Comparison of ENCODE assay signal across 15 cellular contexts in the genomic region with DNA sequence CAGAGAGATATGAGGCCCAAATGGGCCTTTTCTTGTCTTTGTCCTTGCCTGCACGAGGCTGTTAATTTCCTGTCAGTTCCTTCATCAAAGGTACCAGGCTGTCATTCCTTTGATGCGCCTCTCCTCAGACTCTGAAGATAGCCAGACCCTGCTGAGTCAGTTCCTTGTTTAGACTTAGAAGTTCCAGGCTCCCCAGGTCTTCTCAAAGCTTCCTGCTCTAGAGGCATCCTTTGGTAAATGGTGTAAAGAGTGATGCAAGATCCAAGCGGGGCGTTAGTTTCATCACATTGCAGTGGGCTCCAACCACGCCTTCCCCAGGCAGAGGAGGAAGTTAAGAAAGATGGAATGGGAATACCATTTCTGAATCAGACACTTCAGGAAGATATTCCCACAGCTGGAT. TPM values are rescaled to one million over a fixed set of nuclear protein-coding genes. Genes with fewer than 3 reads are reported as not detected.
DNase-seq lines count a peak whose midpoint lies in the region; ATAC-seq and TF ChIP-seq lines count a peak whose summit lies in the region.
"Had no signal": no experiment of that assay in that cellular context is flagged by ENCODE, and none has a peak within 500 bp of the region (broad histone marks: within the 10 kb centered on the region; RNA-seq: fewer than 3 reads in every experiment).

No MANE protein-coding gene starts in this region.

- H3K27me3 Mint-ChIP-seq in brain = peaks cover 28% of the 10 kb centered on the region

- peak overlapping the region in 3 of 5 experiments; percentile 40 to 72 (median 67) for H3K27ac Mint-ChIP-seq in brain
- H3K27ac Mint-ChIP-seq: activated T-helper 2 cell treated with anti-CD3 and anti-CD28 coated beads, Interferon-gamma antibody, Interleukin-2, Interleukin-4, amounts not matched to agents 10 μg/mL and 5 μg/mL and 100 μg/mL, durations not matched to agents 14 hours and 24 hours and 36 hours; immature natural killer cell had no signal

- no peaks in the 10 kb centered on the region for H3K4me1 ChIP-seq in upper lobe of right lung

- peak overlapping the region; percentile 17 for H3K27ac ChIP-seq in upper lobe of right lung
- H3K27ac ChIP-seq: C4-2B, VCaP had no signal

- H3K9me3 Mint-ChIP-seq in brain = peaks cover 0 to 3% (median 0%) of the 10 kb centered on the region in 5 experiments
- H3K9me3 Mint-ChIP-seq: activated T-helper 2 cell treated with anti-CD3 and anti-CD28 coated beads, Interferon-gamma antibody, Interleukin-2, Interleukin-4, amounts not matched to agents 10 μg/mL and 5 μg/mL and 100 μg/mL, durations not matched to agents 14 hours and 24 hours and 36 hours had no signal

- no peaks in the 10 kb centered on the region for H3K36me3 ChIP-seq in upper lobe of right lung

- peak overlapping the region in 3 of 5 experiments; percentile 24 to 77 (median 76) for H3K4me3 Mint-ChIP-seq in brain
- H3K4me3 Mint-ChIP-seq: immature natural killer cell had no signal

- no peaks in the 10 kb centered on the region for H3K36me3 Mint-ChIP-seq in brain
- H3K36me3 Mint-ChIP-seq: immature natural killer cell had no signal

- TF ChIP-seq CTCF in brain (conservative IDR thresholded peaks at IDR 0.05) (no peak), upper lobe of right lung (IDR thresholded peaks at IDR 0.05) (no peak)

- H3K9me3 ChIP-seq in upper lobe of right lung = no peaks in the 10 kb centered on the region

- ATAC-seq in upper lobe of right lung (no peak), GM19351 (IDR thresholded peaks at IDR 0.05; ENCODE audit: unreplicated experiment) (no peak)

- H3K4me1 Mint-ChIP-seq in brain = peaks cover 16% of the 10 kb centered on the region
- H3K4me1 Mint-ChIP-seq: immature natural killer cell had no signal

- H3K27me3 ChIP-seq in upper lobe of right lung = peaks cover 40% of the 10 kb centered on the region
- H3K27me3 ChIP-seq: dorsolateral prefrontal cortex had no signal

- peak; percentile 68 for DNase-seq in M059J (ENCODE audit: low read depth)
- peak; percentile 2 for DNase-seq in kidney tubule cell (ENCODE audit: low spot score)
- DNase-seq in upper lobe of right lung = no peak
- DNase-seq in hepatic stellate cell (ENCODE audit: low spot score) = no peak
- no peak for DNase-seq in middle frontal gyrus (ENCODE audit: extremely low spot score, low spot score)
- DNase-seq: aorta, DND-41, dorsolateral prefrontal cortex, immature natural killer cell, MM.1S had no signal

- intact Hi-C loops in upper lobe of right lung (cut with DNase I) = no loop called here

- no peak overlapping the region for H3K4me3 ChIP-seq in upper lobe of right lung

RNA-seq across cellular contexts. Expression of a gene that starts 4.0 kb away (rescaled TPM):
- 90.8 and 139 TPM in 2 replicates for total RNA-seq in M059J (2014; rRNA removed; shearing (Covaris generic))
- 10.4 TPM for polyA plus RNA-seq in brain (ENCODE audit: insufficient read depth, low read depth, low replicate concordance)
- 176 TPM for total RNA-seq in upper lobe of right lung
- total RNA-seq: activated T-helper 2 cell treated with anti-CD3 and anti-CD28 coated beads, Interferon-gamma antibody, Interleukin-2, Interleukin-4, amounts not matched to agents 10 μg/mL and 5 μg/mL and 100 μg/mL, durations not matched to agents 14 hours and 24 hours and 36 hours had no signal
- polyA plus RNA-seq: immature natural killer cell had no signal

Comparison
In these comparisons a context has a peak if more than half of its experiments do, and no peak if none do; other contexts are left out.
1. DNase-seq: peak in M059J (single experiment) and kidney tubule cell (single experiment); none in upper lobe of right lung (single experiment), hepatic stellate cell (single experiment) and middle frontal gyrus (single experiment).